In the genomic region with DNA sequence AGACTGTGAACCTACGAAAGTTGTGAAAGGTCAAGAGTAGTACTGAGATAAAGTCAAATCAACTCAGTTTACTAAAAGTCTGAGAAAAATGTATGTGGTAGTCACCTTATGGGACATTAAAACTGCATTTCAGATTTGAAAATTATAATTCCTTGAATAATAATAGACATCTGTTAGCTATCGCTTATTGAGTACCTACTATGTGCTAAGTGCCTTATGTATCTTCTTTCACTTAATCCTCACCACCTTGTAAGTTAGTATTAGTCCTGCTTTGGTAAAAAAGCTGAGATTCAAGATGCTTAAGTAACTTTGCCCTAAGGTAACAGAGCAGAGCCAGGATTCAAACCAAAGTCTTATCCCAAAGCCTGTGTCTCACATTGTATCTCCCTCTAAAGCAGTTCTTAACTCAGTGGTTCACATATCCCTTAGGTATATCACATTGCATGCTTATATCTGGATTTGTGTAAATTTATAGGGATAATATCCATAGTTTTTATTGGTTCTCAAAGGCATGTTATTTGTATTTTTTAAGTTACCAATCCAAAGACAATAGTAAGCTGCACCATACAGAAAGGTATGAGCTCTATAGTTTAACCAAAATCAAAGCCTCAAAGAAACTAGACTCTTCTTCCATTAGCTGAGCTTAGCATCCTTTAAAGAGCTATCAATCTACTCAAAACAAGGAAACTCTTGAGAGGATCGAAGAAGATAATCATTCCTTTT, we compare ENCODE assay signal across 9 cellular contexts. TPM values are rescaled to one million over a fixed set of nuclear protein-coding genes. Genes with fewer than 3 reads are reported as not detected.
DNase-seq lines count a peak whose midpoint lies in the region; ATAC-seq and TF ChIP-seq lines count a peak whose summit lies in the region.
"Had no signal": no experiment of that assay in that cellular context is flagged by ENCODE, and none has a peak within 500 bp of the region (broad histone marks: within the 10 kb centered on the region; RNA-seq: fewer than 3 reads in every experiment).

No MANE protein-coding gene starts in this region.

- H3K9me3 Mint-ChIP-seq in activated CD8-positive, alpha-beta memory T cell treated with anti-CD3 and anti-CD28 coated beads, Interleukin-2, amount 10 ng/mL, durations not matched to agents 7 days and 5 days (ENCODE audit: low read depth): no peaks in the 10 kb centered on the region
- H3K9me3 Mint-ChIP-seq in activated naive CD8-positive, alpha-beta T cell treated with anti-CD3 and anti-CD28 coated beads, Interleukin-2, amount 50 U/mL, for 24 hours: no peaks in the 10 kb centered on the region

- H3K4me3 ChIP-seq in liver (ENCODE audit: low read depth in 1 of 3, low read length in 3 of 3): peak overlapping the region; percentile 76 to 96 (median 84)
- peak overlapping the region; percentile 89 to 99 for H3K4me3 ChIP-seq in tibial artery

- TF ChIP-seq RAD21 in liver (IDR thresholded peaks at IDR 0.05): no peak

- no peaks in the 10 kb centered on the region for H3K36me3 ChIP-seq in liver (ENCODE audit: control insufficient read depth in 4 of 4, insufficient read depth in 3 of 4, low read depth in 1 of 4, low read length in 3 of 4)
- peaks cover 0 to 11% (median 0%) of the 10 kb centered on the region in 3 donors for H3K36me3 ChIP-seq in tibial artery

- H3K4me1 ChIP-seq in liver (ENCODE audit: control insufficient read depth in 4 of 4, insufficient read depth in 4 of 4, low read length in 3 of 4): peaks cover 0 to 7% (median 4%) of the 10 kb centered on the region in 4 donors
- peaks cover 0 to 23% (median 9%) of the 10 kb centered on the region in 4 donors for H3K4me1 ChIP-seq in tibial artery

- no peak overlapping the region for H3K27ac ChIP-seq in liver (ENCODE audit: low read depth in 1 of 2, low read length in 2 of 2)
- peak overlapping the region; percentile 84 to 91 for H3K27ac ChIP-seq in tibial artery

- CTCF ChIA-PET in activated CD8-positive, alpha-beta memory T cell treated with anti-CD3 and anti-CD28 coated beads, Interleukin-2, amount 10 ng/mL, durations not matched to agents 7 days and 5 days (lab: Charles Lee): interaction anchor here (0.7 to 3.4 kb wide), 23 partner anchors 10 to 457 kb away, joined by 3 to 18 read pairs (median 4); no protein-coding TSS in a partner anchor

- H3K27me3 ChIP-seq in liver (ENCODE audit: control insufficient read depth in 4 of 4, insufficient read depth in 4 of 4, low read length in 3 of 4): no peaks in the 10 kb centered on the region
- H3K27me3 ChIP-seq in tibial artery: no peaks in the 10 kb centered on the region

- H3K27ac Mint-ChIP-seq in activated CD8-positive, alpha-beta memory T cell treated with anti-CD3 and anti-CD28 coated beads, Interleukin-2, amount 10 ng/mL, durations not matched to agents 7 days and 5 days: peak overlapping the region; percentile 82
- peak overlapping the region; percentile 90 for H3K27ac Mint-ChIP-seq in activated naive CD8-positive, alpha-beta T cell treated with anti-CD3 and anti-CD28 coated beads, Interleukin-2, amount 50 U/mL, for 24 hours

- peaks cover 22% of the 10 kb centered on the region for H3K36me3 Mint-ChIP-seq in activated CD8-positive, alpha-beta memory T cell treated with anti-CD3 and anti-CD28 coated beads, Interleukin-2, amount 10 ng/mL, durations not matched to agents 7 days and 5 days
- peaks cover 28% of the 10 kb centered on the region for H3K36me3 Mint-ChIP-seq in activated naive CD8-positive, alpha-beta T cell treated with anti-CD3 and anti-CD28 coated beads, Interleukin-2, amount 50 U/mL, for 24 hours (ENCODE audit: low read depth)

- intact Hi-C loops in tibial artery (cut with DNase I; ENCODE audit: low total_unique reads): loop anchor here (10.0 kb wide), 2 partner anchors 118 to 638 kb away; no protein-coding TSS in a partner anchor

- peaks cover 26% of the 10 kb centered on the region for H3K4me1 Mint-ChIP-seq in activated CD8-positive, alpha-beta memory T cell treated with anti-CD3 and anti-CD28 coated beads, Interleukin-2, amount 10 ng/mL, durations not matched to agents 7 days and 5 days
- peaks cover 33% of the 10 kb centered on the region for H3K4me1 Mint-ChIP-seq in activated naive CD8-positive, alpha-beta T cell treated with anti-CD3 and anti-CD28 coated beads, Interleukin-2, amount 50 U/mL, for 24 hours

- H3K9ac ChIP-seq in liver (ENCODE audit: low read depth in 1 of 2, low read length in 2 of 2): peak overlapping the region in 1 of 2 donors; percentile 81

- H3K4me3 Mint-ChIP-seq in activated CD8-positive, alpha-beta memory T cell treated with anti-CD3 and anti-CD28 coated beads, Interleukin-2, amount 10 ng/mL, durations not matched to agents 7 days and 5 days: peak overlapping the region; percentile 82
- peak overlapping the region; percentile 92 for H3K4me3 Mint-ChIP-seq in activated naive CD8-positive, alpha-beta T cell treated with anti-CD3 and anti-CD28 coated beads, Interleukin-2, amount 50 U/mL, for 24 hours

- H3K27me3 Mint-ChIP-seq in activated CD8-positive, alpha-beta memory T cell treated with anti-CD3 and anti-CD28 coated beads, Interleukin-2, amount 10 ng/mL, durations not matched to agents 7 days and 5 days: no peaks in the 10 kb centered on the region
- no peaks in the 10 kb centered on the region for H3K27me3 Mint-ChIP-seq in activated naive CD8-positive, alpha-beta T cell treated with anti-CD3 and anti-CD28 coated beads, Interleukin-2, amount 50 U/mL, for 24 hours

- 74% methylated on average over 3 of the region's 3 CpGs for WGBS in liver

- no peak for TF ChIP-seq CTCF in liver (IDR thresholded peaks at IDR 0.05; ENCODE audit: low read depth, low read length, missing input control)
- TF ChIP-seq CTCF in tibial artery (IDR thresholded peaks at IDR 0.05): no peak

- no peak for ATAC-seq in activated CD8-positive, alpha-beta memory T cell treated with anti-CD3 and anti-CD28 coated beads, Interleukin-2, amount 10 ng/mL, durations not matched to agents 7 days and 5 days
- ATAC-seq in activated naive CD8-positive, alpha-beta T cell treated with anti-CD3 and anti-CD28 coated beads, Interleukin-2, amount 50 U/mL, for 24 hours: no peak
- ATAC-seq in GM21825 (IDR thresholded peaks at IDR 0.05; ENCODE audit: unreplicated experiment): no peak

- H3K9me3 ChIP-seq in liver (ENCODE audit: control insufficient read depth in 4 of 4, low read length in 3 of 4): no peaks in the 10 kb centered on the region
- no peaks in the 10 kb centered on the region for H3K9me3 ChIP-seq in tibial artery

- DNase-seq in activated CD8-positive, alpha-beta memory T cell treated with anti-CD3 and anti-CD28 coated beads, Interleukin-2, amount 10 ng/mL, durations not matched to agents 7 days and 5 days: no peak
- DNase-seq in activated CD8-positive, alpha-beta memory T cell treated with anti-CD3 and anti-CD28 coated beads for 24 hours: no peak
- no peak for DNase-seq in activated naive CD8-positive, alpha-beta T cell treated with anti-CD3 and anti-CD28 coated beads, Interleukin-2, amount 50 U/mL, for 24 hours
- DNase-seq in tibial artery (no peak), ureter (ENCODE audit: low spot score) (no peak), SW 1271 (lab: John Stamatoyannopoulos, UW) (no peak)

TF ChIP-seq in liver, 16 proteins besides CTCF, POLR2A, EP300 and RAD21:
- TF ChIP-seq HNF4G (IDR thresholded peaks at IDR 0.05): no peak
- TF ChIP-seq, protein P1, sequence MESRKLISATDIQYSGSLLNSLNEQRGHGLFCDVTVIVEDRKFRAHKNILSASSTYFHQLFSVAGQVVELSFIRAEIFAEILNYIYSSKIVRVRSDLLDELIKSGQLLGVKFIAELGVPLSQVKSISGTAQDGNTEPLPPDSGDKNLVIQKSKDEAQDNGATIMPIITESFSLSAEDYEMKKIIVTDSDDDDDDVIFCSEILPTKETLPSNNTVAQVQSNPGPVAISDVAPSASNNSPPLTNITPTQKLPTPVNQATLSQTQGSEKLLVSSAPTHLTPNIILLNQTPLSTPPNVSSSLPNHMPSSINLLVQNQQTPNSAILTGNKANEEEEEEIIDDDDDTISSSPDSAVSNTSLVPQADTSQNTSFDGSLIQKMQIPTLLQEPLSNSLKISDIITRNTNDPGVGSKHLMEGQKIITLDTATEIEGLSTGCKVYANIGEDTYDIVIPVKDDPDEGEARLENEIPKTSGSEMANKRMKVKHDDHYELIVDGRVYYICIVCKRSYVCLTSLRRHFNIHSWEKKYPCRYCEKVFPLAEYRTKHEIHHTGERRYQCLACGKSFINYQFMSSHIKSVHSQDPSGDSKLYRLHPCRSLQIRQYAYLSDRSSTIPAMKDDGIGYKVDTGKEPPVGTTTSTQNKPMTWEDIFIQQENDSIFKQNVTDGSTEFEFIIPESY (IDR thresholded peaks at IDR 0.05): no peak
- TF ChIP-seq, protein P2, sequence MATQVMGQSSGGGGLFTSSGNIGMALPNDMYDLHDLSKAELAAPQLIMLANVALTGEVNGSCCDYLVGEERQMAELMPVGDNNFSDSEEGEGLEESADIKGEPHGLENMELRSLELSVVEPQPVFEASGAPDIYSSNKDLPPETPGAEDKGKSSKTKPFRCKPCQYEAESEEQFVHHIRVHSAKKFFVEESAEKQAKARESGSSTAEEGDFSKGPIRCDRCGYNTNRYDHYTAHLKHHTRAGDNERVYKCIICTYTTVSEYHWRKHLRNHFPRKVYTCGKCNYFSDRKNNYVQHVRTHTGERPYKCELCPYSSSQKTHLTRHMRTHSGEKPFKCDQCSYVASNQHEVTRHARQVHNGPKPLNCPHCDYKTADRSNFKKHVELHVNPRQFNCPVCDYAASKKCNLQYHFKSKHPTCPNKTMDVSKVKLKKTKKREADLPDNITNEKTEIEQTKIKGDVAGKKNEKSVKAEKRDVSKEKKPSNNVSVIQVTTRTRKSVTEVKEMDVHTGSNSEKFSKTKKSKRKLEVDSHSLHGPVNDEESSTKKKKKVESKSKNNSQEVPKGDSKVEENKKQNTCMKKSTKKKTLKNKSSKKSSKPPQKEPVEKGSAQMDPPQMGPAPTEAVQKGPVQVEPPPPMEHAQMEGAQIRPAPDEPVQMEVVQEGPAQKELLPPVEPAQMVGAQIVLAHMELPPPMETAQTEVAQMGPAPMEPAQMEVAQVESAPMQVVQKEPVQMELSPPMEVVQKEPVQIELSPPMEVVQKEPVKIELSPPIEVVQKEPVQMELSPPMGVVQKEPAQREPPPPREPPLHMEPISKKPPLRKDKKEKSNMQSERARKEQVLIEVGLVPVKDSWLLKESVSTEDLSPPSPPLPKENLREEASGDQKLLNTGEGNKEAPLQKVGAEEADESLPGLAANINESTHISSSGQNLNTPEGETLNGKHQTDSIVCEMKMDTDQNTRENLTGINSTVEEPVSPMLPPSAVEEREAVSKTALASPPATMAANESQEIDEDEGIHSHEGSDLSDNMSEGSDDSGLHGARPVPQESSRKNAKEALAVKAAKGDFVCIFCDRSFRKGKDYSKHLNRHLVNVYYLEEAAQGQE (IDR thresholded peaks at IDR 0.05): no peak

RNA-seq across cellular contexts. Expression of a gene that starts 0.9 kb away (rescaled TPM):
- total RNA-seq in activated CD8-positive, alpha-beta memory T cell treated with anti-CD3 and anti-CD28 coated beads, Interleukin-2, amount 10 ng/mL, durations not matched to agents 7 days and 5 days: 10 to 100 TPM; 20.9 to 23.8 TPM
- total RNA-seq in liver (10 to 100 TPM; 10.5 to 18.4 TPM), ureter (21.0 TPM)
- polyA plus RNA-seq in liver: 10 to 100 TPM in 1 of 2 donors, 1 to 10 TPM in 1; 8.6 to 16.0 TPM

RNA-seq across cellular contexts. Expression of a gene that starts 22.5 kb away (rescaled TPM):
- total RNA-seq in activated CD8-positive, alpha-beta memory T cell treated with anti-CD3 and anti-CD28 coated beads, Interleukin-2, amount 10 ng/mL, durations not matched to agents 7 days and 5 days: not detected
- total RNA-seq in liver (not detected), ureter (not detected)
- under 1 TPM in 1 of 2 donors, not detected in 1; 0.16 TPM for polyA plus RNA-seq in liver
- total RNA-seq: temporal lobe had no signal

Comparison
In these comparisons a context has a peak if more than half of its experiments do, and no peak if none do; other contexts are left out.
1. H3K27ac ChIP-seq: peak in tibial artery (2 of 2); none in liver (0 of 2).